Comparison of ENCODE assay signal across 8 cellular contexts in the genomic region with DNA sequence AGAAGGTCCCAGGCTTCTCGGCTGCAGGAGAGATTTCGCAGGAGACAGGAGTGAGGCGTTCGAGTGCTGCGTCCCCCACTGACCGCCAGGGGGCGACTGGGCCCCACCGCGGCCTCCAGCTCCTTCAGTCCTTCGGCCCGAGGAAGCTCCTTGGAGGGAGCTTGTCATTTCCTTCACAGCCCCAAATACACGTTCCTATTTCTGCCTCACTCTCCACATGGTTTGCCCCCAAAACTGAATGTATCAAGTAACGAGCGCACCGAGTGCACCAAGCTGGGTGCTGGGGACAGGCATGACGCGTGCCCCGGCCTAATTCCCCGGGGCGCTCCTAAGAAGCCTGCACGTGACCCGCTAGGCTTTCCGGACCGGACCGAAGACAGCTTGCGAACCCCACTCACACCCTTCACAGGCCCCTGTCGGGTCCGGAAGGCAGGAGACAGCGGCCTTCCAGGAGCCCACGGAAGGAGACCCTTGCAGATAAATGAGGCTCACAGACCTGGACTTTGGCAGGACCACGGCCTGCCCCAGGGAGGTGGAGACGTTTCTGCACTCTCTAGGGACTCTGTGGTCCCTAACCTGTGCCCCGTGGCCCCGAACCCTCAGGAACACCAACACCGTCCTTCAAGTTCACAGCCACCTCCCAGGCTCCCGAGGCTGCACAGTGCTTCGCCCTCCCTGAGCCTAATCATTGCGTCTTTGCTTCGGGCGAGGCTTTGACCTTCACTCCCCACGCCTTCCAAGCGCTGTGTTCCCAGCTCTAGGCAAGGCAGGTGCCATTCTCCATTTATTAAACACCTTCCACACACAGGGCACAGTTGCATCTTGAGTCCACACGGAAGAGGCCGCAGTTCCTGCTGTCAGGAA. TPM values are rescaled to one million over a fixed set of nuclear protein-coding genes. Genes with fewer than 3 reads are reported as not detected.
DNase-seq lines count a peak whose midpoint lies in the region; ATAC-seq and TF ChIP-seq lines count a peak whose summit lies in the region.

No MANE protein-coding gene starts in this region.

- 0% methylated on average over 1 of the region's 44 CpGs; no CpG with 5 or more reads in 1 of the 2 donors for WGBS in gastroesophageal sphincter (ENCODE audit: low coverage in 1 of 2), 2 donors
- 60 to 61% methylated on average over 44 of the region's 44 CpGs for WGBS in aorta, 2 donors

- CTCF ChIA-PET in HCT116 (lab: Charles Lee) = interaction anchor here (0.8 to 2.5 kb wide), 13 partner anchors 11 to 490 kb away, joined by 3 to 29 read pairs (median 5); a partner anchor contains a TSS

- H3K4me1 ChIP-seq in HCT116 (ENCODE audit: control insufficient read depth in 1 of 2, insufficient read depth in 2 of 2, low read length in 2 of 2) (peaks cover 0 to 3% of the 10 kb centered on the region in 2 experiments; a peak in 1 of 4 replicates), gastroesophageal sphincter (peaks cover 0 to 23% (median 14%) of the 10 kb centered on the region in 3 donors), aorta (ENCODE audit: control insufficient read depth in 1 of 2, insufficient read depth in 2 of 2, low read length in 2 of 2) (no peaks in the 10 kb centered on the region)

- DNase-seq in GM03348 (ENCODE audit: low spot score) (peak; percentile 93), HCT116 (ENCODE audit: low read depth, low spot score) (peak; percentile 18), NCI-H526 treated with DMSO at 0.1 percent for 48 hours (lab: John Stamatoyannopoulos, UW) (peak; percentile 3), occipital lobe (lab: John Stamatoyannopoulos, UW) (peak; percentile 66), aorta (peak in 1 of 2 donors; percentile 86)
- DNase-seq in activated T-cell treated with anti-CD3 and anti-CD28 coated beads, Interleukin-2, amount 50 U/mL, for 48 hours = peak; percentile 67 to 72

- no peaks in the 10 kb centered on the region for H3K9me3 ChIP-seq in HCT116 (ENCODE audit: control insufficient read depth in 1 of 2, insufficient read depth in 1 of 2, low read depth in 1 of 2, low read length in 2 of 2)
- no peaks in the 10 kb centered on the region for H3K9me3 ChIP-seq in gastroesophageal sphincter
- H3K9me3 ChIP-seq in aorta (ENCODE audit: control insufficient read depth, low read length) = no peaks in the 10 kb centered on the region

- peak; percentile 68 to 99 (median 93) for TF ChIP-seq CTCF in HCT116 (IDR thresholded peaks at IDR 0.05 in 2 of 3, conservative IDR thresholded peaks at IDR 0.05 in 1 of 3; ENCODE audit: borderline replicate concordance in 1 of 3, insufficient read depth in 1 of 3, low read depth in 2 of 3, low read length in 2 of 3)
- TF ChIP-seq CTCF in gastroesophageal sphincter (IDR thresholded peaks at IDR 0.05) = peak in 3 of 4 experiments; percentile 70 to 90 (median 81)

- no TSS peak for BruUV-seq in HCT116 (replicated peaks; lab: Mats Ljungman, UMichigan)

- H3K36me3 ChIP-seq in HCT116 (ENCODE audit: control insufficient read depth in 1 of 2, insufficient read depth in 2 of 2, low read length in 2 of 2) (no peaks in the 10 kb centered on the region), gastroesophageal sphincter (no peaks in the 10 kb centered on the region), aorta (ENCODE audit: control insufficient read depth in 1 of 2, insufficient read depth in 2 of 2, low read length in 1 of 2) (no peaks in the 10 kb centered on the region)

- TF ChIP-seq POLR2A in HCT116 (IDR thresholded peaks at IDR 0.05; ENCODE audit: borderline replicate concordance, extremely low read depth, insufficient read depth, insufficient read length) (no peak), gastroesophageal sphincter (IDR thresholded peaks at IDR 0.05) (no peak)

- POLR2A ChIA-PET in HCT116 (lab: Charles Lee) = interaction anchor here (1.0 kb wide), 1 partner anchor 13 kb away, joined by 4 read pairs; a partner anchor contains a TSS

- H4K20me1 ChIP-seq in HCT116 (ENCODE audit: insufficient read depth) = no peaks in the 10 kb centered on the region

- H3K27ac ChIP-seq in HCT116 (ENCODE audit: low read depth, low read length) (no peak overlapping the region), gastroesophageal sphincter (no peak overlapping the region), aorta (ENCODE audit: low read depth in 1 of 2, low read length in 2 of 2) (no peak overlapping the region)

- H3K27me3 ChIP-seq in HCT116 (ENCODE audit: insufficient read depth, low read length) (no peaks in the 10 kb centered on the region), gastroesophageal sphincter (peaks cover 20% of the 10 kb centered on the region), aorta (ENCODE audit: control insufficient read depth in 1 of 2, insufficient read depth in 2 of 2, low read length in 1 of 2) (no peaks in the 10 kb centered on the region)

- TF ChIP-seq RAD21 in HCT116 (IDR thresholded peaks at IDR 0.05; ENCODE audit: low read depth) = peak; percentile 71

- H2AFZ ChIP-seq in HCT116 (ENCODE audit: low read depth, low read length, poor library complexity, severe bottlenecking) = peak overlapping the region; percentile 68

- peak overlapping the region; percentile 33 for H3K4me2 ChIP-seq in HCT116 (ENCODE audit: low read length)

- ATAC-seq in HCT116 = peak; percentile 94
- peak; percentile 67 for ATAC-seq in gastroesophageal sphincter
- ATAC-seq in aorta (ENCODE audit: low FRiP score) = peak; percentile 48
- no peak for ATAC-seq in HG02610 (IDR thresholded peaks at IDR 0.05; ENCODE audit: unreplicated experiment)

- TF ChIP-seq EP300 in gastroesophageal sphincter (IDR thresholded peaks at IDR 0.05) = no peak

- H3K9ac ChIP-seq in HCT116 (ENCODE audit: low read length) = no peak overlapping the region

- no peaks in the 10 kb centered on the region for H3K9me2 ChIP-seq in HCT116 (ENCODE audit: insufficient read depth)

- intact Hi-C loops in HCT116 (cut with micrococcal nuclease) (loop anchor here (1.0 kb wide), 1 partner anchor 340 kb away; no protein-coding TSS in a partner anchor), aorta (cut with DNase I) (loop anchor here in 1 of 2 donors (5.0 kb wide), 1 partner anchor 37 kb away; no protein-coding TSS in a partner anchor)

- H3K79me2 ChIP-seq in HCT116 (ENCODE audit: insufficient read depth, low read length) = no peaks in the 10 kb centered on the region

- RAD21 ChIA-PET in HCT116 (lab: Charles Lee; ENCODE audit: low non-redundant PET in 1 of 2, low total read pairs in 2 of 2, uncharacterized antibody in 2 of 2, unreplicated experiment in 2 of 2) = interaction anchor here in 1 of 2 experiments (1.0 kb wide), 1 partner anchor 340 kb away, joined by 3 read pairs; no protein-coding TSS in a partner anchor

- H3K4me3 ChIP-seq in HCT116 (replicated peaks in 1 of 2; ENCODE audit: low read depth in 1 of 2, low read length in 2 of 2) = no peak overlapping the region
- H3K4me3 ChIP-seq in gastroesophageal sphincter = peak overlapping the region in 1 of 2 donors; percentile 3
- H3K4me3 ChIP-seq in aorta (ENCODE audit: low read length in 2 of 2) = no peak overlapping the region

TF ChIP-seq in HCT116, 20 proteins besides CTCF, POLR2A, EP300 and RAD21:
- TF ChIP-seq CEBPB (IDR thresholded peaks at IDR 0.05; ENCODE audit: low read depth) (no peak), FOSL1 (IDR thresholded peaks at IDR 0.05; ENCODE audit: low read depth) (no peak), ZFX (IDR thresholded peaks at IDR 0.05) (peak; percentile 29; the same call in 1 of the 2 replicates)

RNA-seq across cellular contexts. Expression of a gene that starts 13.0 kb away (rescaled TPM):
- total RNA-seq in HCT116 (2021; ENCODE audit: unreplicated experiment) = 25.4 TPM
- polyA plus RNA-seq in HCT116 (2012) = 31.9 and 32.0 TPM in 2 replicates
- 10 to 100 TPM in 3 of 4 donors, 1 to 10 TPM in 1; 6.5 to 29.8 (median 19.5) TPM for total RNA-seq in gastroesophageal sphincter
- total RNA-seq in occipital lobe = 8.7 TPM
- 10 to 100 TPM; 17.7 to 23.3 TPM for total RNA-seq in aorta
- polyA plus RNA-seq in aorta = 10 to 100 TPM; 22.4 to 22.8 TPM
